13 cellular contexts compared by ENCODE assay signal in the genomic region with DNA sequence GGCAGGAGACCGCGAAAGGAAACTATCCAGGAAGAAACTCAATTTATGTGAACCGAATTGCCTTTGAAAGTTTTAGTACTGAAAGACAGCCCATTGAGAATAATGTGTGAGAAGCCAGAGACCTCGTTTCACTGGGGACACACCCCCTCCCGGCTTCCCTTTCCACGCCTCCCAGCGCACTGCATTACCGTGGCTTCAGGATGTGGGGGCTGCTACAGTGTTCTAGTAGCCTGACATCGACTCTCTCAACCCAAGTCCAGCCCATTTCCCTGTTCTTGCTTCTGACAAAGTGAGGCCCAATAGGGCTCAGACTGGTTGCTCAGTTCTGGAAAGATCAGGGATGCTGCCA. TPM values are rescaled to one million over a fixed set of nuclear protein-coding genes. Genes with fewer than 3 reads are reported as not detected.
DNase-seq lines count a peak whose midpoint lies in the region; ATAC-seq and TF ChIP-seq lines count a peak whose summit lies in the region.
"Had no signal": no experiment of that assay in that cellular context is flagged by ENCODE, and none has a peak within 500 bp of the region (broad histone marks: within the 10 kb centered on the region; RNA-seq: fewer than 3 reads in every experiment).

No MANE protein-coding gene starts in this region.

- H3K9me3 Mint-ChIP-seq in activated naive CD8-positive, alpha-beta T cell treated with anti-CD3 and anti-CD28 coated beads for 36 hours = no peaks in the 10 kb centered on the region

- H3K4me1 ChIP-seq in ACC112 (ENCODE audit: control insufficient read depth, insufficient read depth, low read length, unreplicated experiment) = peaks cover 9% of the 10 kb centered on the region

- H3K27ac Mint-ChIP-seq in activated naive CD8-positive, alpha-beta T cell treated with anti-CD3 and anti-CD28 coated beads for 36 hours = no peak overlapping the region

- no peaks in the 10 kb centered on the region for H3K36me3 Mint-ChIP-seq in activated naive CD8-positive, alpha-beta T cell treated with anti-CD3 and anti-CD28 coated beads for 36 hours

- no peak overlapping the region for H2AFZ ChIP-seq in ACC112 (ENCODE audit: low read length, unreplicated experiment)

- DNase-seq in activated naive CD8-positive, alpha-beta T cell treated with anti-CD3 and anti-CD28 coated beads for 36 hours = peak; percentile 30
- DNase-seq in NCI-H187 (lab: John Stamatoyannopoulos, UW) = no peak
- DNase-seq in cerebellar cortex (ENCODE audit: low spot score) = no peak
- DNase-seq in GF-D8 (lab: John Stamatoyannopoulos, UW) = no peak
- DNase-seq: activated CD4-positive, alpha-beta T cell treated with anti-CD3 and anti-CD28 coated beads, Interleukin-2, amount 50 U/mL, for 4 hours; BE2C; NCI-H524 treated with DMSO at 0.1 percent for 48 hours; small intestine had no signal

- peak overlapping the region; percentile 48 for H3K4me3 Mint-ChIP-seq in activated naive CD8-positive, alpha-beta T cell treated with anti-CD3 and anti-CD28 coated beads for 36 hours

- ATAC-seq in HG03103 (IDR thresholded peaks at IDR 0.05; ENCODE audit: low read depth, unreplicated experiment) (peak; percentile 22), GM18909 (IDR thresholded peaks at IDR 0.05; ENCODE audit: poor library complexity, unreplicated experiment) (no peak)

- H3K27ac ChIP-seq in ACC112 (ENCODE audit: low read depth, low read length) = no peak overlapping the region

- peaks cover 35% of the 10 kb centered on the region for H3K4me1 Mint-ChIP-seq in activated naive CD8-positive, alpha-beta T cell treated with anti-CD3 and anti-CD28 coated beads for 36 hours

- H3K27me3 Mint-ChIP-seq in activated naive CD8-positive, alpha-beta T cell treated with anti-CD3 and anti-CD28 coated beads for 36 hours = peaks cover 97% of the 10 kb centered on the region

- peaks cover 100% of the 10 kb centered on the region for H3K27me3 ChIP-seq in ACC112 (ENCODE audit: insufficient read depth, low read length)
- H3K27me3 ChIP-seq: BE2C had no signal

- no peak for TF ChIP-seq CTCF in GM12875 (IDR thresholded peaks at IDR 0.05; ENCODE audit: borderline replicate concordance, insufficient read depth, low read depth, low read length)

- peak overlapping the region; percentile 57 for H3K4me3 ChIP-seq in ACC112 (ENCODE audit: low read depth, low read length)
- peak overlapping the region; percentile 89 for H3K4me3 ChIP-seq in GM12875 (ENCODE audit: low read depth, low read length)

- H3K79me2 ChIP-seq in ACC112 (ENCODE audit: control insufficient read depth, insufficient read depth, low read length, unreplicated experiment) = no peaks in the 10 kb centered on the region

- H3K36me3 ChIP-seq in ACC112 (ENCODE audit: insufficient read depth, low read length) = no peaks in the 10 kb centered on the region
- H3K36me3 ChIP-seq: BE2C had no signal

RNA-seq across cellular contexts. Expression of gene PAX5, which starts 3.5 kb away (rescaled TPM):
- total RNA-seq in activated naive CD8-positive, alpha-beta T cell treated with anti-CD3 and anti-CD28 coated beads for 36 hours = 1 to 10 TPM; 2.2 to 2.4 TPM
- total RNA-seq: myocyte had no signal
